Comparison of ENCODE assay signal across 8 cellular contexts in the genomic region with DNA sequence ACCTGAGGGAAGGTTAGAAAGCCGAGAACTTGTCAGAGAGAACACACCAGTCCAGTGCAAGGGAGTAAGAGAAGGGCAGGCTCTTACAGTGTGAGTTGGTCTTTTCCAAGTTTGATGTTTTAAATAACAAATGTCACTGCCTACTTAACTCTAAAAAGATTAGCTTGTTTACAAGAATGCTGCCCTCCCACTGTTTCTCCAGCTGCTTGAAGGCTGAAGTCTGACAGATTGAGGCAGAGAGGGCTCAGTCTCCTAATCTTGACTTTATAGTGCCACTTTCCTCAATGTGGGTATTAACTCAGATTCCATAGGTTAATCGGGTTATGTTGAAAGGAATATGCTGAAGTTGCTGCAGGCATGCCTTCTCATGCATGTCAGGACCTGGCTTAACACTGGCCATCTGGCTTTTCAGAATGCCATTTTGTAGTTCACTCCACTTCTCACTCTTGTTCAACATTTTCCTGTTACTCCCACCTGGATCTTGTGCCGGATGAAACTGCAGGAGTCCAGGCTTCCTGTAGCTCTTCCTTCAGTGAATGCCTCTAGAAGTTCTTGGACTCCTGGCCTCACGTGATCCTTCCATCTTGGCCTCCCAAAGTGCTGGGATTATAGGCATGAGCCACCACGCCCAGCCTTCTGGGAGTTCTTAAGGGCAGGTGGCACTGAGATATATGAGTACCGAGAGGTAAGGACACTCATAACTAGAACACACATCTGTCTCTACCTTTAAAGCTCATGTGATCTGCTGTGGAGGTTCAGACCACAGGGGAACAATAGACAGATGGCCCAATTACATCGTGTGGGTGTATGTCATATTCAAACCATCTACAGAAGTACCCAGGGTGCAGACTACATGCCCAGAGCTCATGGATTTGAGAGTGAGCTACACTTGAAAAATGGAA.
DNase-seq lines count a peak whose midpoint lies in the region; ATAC-seq, FAIRE-seq and TF ChIP-seq lines count a peak whose summit lies in the region.

No MANE protein-coding gene starts in this region.

- peak overlapping the region; percentile 70 for H3K4me2 ChIP-seq in GM12878 (ENCODE audit: control insufficient read depth, insufficient read depth)

- TF ChIP-seq POLR2A in GM12878 (IDR thresholded peaks at IDR 0.05; ENCODE audit: low read depth, low read length), result no peak

- intact Hi-C loops in GM12878 (cut with micrococcal nuclease; ENCODE audit: unreplicated experiment), result loop anchor here (1.0 to 2.0 kb wide), 4 partner anchors 11 to 210 kb away; no protein-coding TSS in a partner anchor

- SMC1A ChIA-PET in GM12878 (lab: Charles Lee; ENCODE audit: uncharacterized antibody, unreplicated experiment), result interaction anchor here (0.8 to 7.2 kb wide), 36 partner anchors 8 to 959 kb away, joined by 3 to 138 read pairs (median 6); no protein-coding TSS in a partner anchor

- WGBS in GM12878 (ENCODE audit: insufficient coverage, insufficient replicate concordance, low lambda C conversion rate, missing lambda C conversion rate), result 6% methylated on average over 7 of the region's 7 CpGs

- POLR2A ChIA-PET in GM10248 (lab: Yijun Ruan, JAX) (interaction anchor here (0.7 to 1.5 kb wide), 7 partner anchors 9 to 648 kb away, joined by 3 to 10 read pairs (median 4); no protein-coding TSS in a partner anchor), GM12878 (lab: Charles Lee) (interaction anchor here (0.6 to 2.9 kb wide), 26 partner anchors 9 to 390 kb away, joined by 3 to 12 read pairs (median 4); no protein-coding TSS in a partner anchor)

- FAIRE-seq in GM12878 (lab: Jason Lieb, UNC), result peak; percentile 38

- no peak for TF ChIP-seq CTCF in GM10248 (IDR thresholded peaks at IDR 0.05; ENCODE audit: control extremely low read depth, extremely low read depth, low read depth, missing control alignments)
- TF ChIP-seq CTCF in GM12878 (IDR thresholded peaks at IDR 0.05 in 2 of 3, conservative IDR thresholded peaks at IDR 0.05 in 1 of 3; ENCODE audit: control insufficient read depth in 2 of 3, extremely low read depth in 1 of 3, insufficient read depth in 1 of 3, low read depth in 3 of 3, low read length in 3 of 3), result no peak
- TF ChIP-seq CTCF in foreskin keratinocyte (conservative IDR thresholded peaks at IDR 0.05), result no peak

- TF ChIP-seq RAD21 in GM12878 (IDR thresholded peaks at IDR 0.05; ENCODE audit: insufficient read depth, low read depth, low read length), result no peak

- H3K27ac ChIP-seq in GM12878 (ENCODE audit: control insufficient read depth, insufficient read depth), result peak overlapping the region; percentile 96
- H3K27ac ChIP-seq in foreskin keratinocyte, result no peak overlapping the region

- H3K36me3 ChIP-seq in GM12878 (ENCODE audit: control insufficient read depth in 2 of 2, insufficient read depth in 2 of 2, low read length in 1 of 2), result no peaks in the 10 kb centered on the region

- H2AFZ ChIP-seq in GM12878 (ENCODE audit: control insufficient read depth, low read depth, low read length), result peak overlapping the region; percentile 46

- TF ChIP-seq EP300 in GM12878 (IDR thresholded peaks at IDR 0.05; ENCODE audit: borderline replicate concordance in 1 of 2, control insufficient read depth in 1 of 2, low read depth in 2 of 2, low read length in 2 of 2), result peak; percentile 98 to 100

- CTCF ChIA-PET in GM10248 (lab: Yijun Ruan, JAX) (interaction anchor here (0.8 to 3.1 kb wide), 11 partner anchors 9 to 795 kb away, joined by 3 to 15 read pairs (median 3); partner anchors contain the start of gene NR3C1), GM12878 (lab: Yijun Ruan, JAX) (interaction anchor here (0.8 to 4.9 kb wide), 16 partner anchors 10 to 948 kb away, joined by 3 to 31 read pairs (median 4); no protein-coding TSS in a partner anchor)

- DNase-seq in GM10248 (ENCODE audit: extremely low spot score) (peak; percentile 79), GM12878 (ENCODE audit: low read depth, low spot score) (peak; percentile 96), kidney tubule cell (ENCODE audit: low spot score) (no peak), foreskin keratinocyte (no peak), NCI-H1105 treated with DMSO at 0.1 percent for 48 hours (lab: John Stamatoyannopoulos, UW) (no peak), NCI-H748 treated with DMSO at 0.1 percent for 48 hours (lab: John Stamatoyannopoulos, UW) (no peak)

- TSS peak; percentile 87 for BruUV-seq in GM12878 (replicated peaks; lab: Mats Ljungman, UMichigan)

- H3K9me3 ChIP-seq in GM12878 (replicated peaks; ENCODE audit: control insufficient read depth, insufficient read depth, low read length), result peaks cover 3% of the 10 kb centered on the region; the same call in 2 of the 3 replicates

- ATAC-seq in GM19328 (IDR thresholded peaks at IDR 0.05; ENCODE audit: unreplicated experiment), result peak; percentile 75
- peak; percentile 78 for ATAC-seq in HG03095 (IDR thresholded peaks at IDR 0.05; ENCODE audit: unreplicated experiment)
- ATAC-seq in GM12878, result peak; percentile 74
- no peak for ATAC-seq in foreskin keratinocyte

- peak overlapping the region; percentile 69 for H3K9ac ChIP-seq in GM12878 (ENCODE audit: control insufficient read depth, insufficient read depth, low read length)

- H4K20me1 ChIP-seq in GM12878 (ENCODE audit: control insufficient read depth, insufficient read depth), result no peaks in the 10 kb centered on the region

- H3K4me1 ChIP-seq in GM12878 (ENCODE audit: control insufficient read depth, insufficient read depth, low read length) (peaks cover 61% of the 10 kb centered on the region), foreskin keratinocyte (no peaks in the 10 kb centered on the region)

- peaks cover 5% of the 10 kb centered on the region for H3K79me2 ChIP-seq in GM12878 (ENCODE audit: control insufficient read depth, insufficient read depth, low read length)

- RAD21 ChIA-PET in GM12878 (lab: Charles Lee; ENCODE audit: unreplicated experiment), result interaction anchor here (0.6 to 17.7 kb wide), 38 partner anchors 8 to 1172 kb away, joined by 3 to 337 read pairs (median 5); partner anchors contain the start of gene NR3C1

- in situ Hi-C loops in GM12878 (cut with MboI), result loop anchor here (5.0 to 10.0 kb wide), 2 partner anchors 187 to 385 kb away; partner anchors contain the start of gene NR3C1

- H3K27me3 ChIP-seq in GM12878 (replicated peaks in 1 of 2; ENCODE audit: control insufficient read depth in 2 of 2, insufficient read depth in 2 of 2, low read length in 1 of 2) (no peaks in the 10 kb centered on the region), foreskin keratinocyte (no peaks in the 10 kb centered on the region)

- H3K4me3 ChIP-seq in GM12878, result peak overlapping the region; percentile 14; the same call in 1 of the 2 replicates

TF ChIP-seq in GM12878, 131 proteins besides CTCF, POLR2A, EP300 and RAD21 (continues in another document):
- no peak for TF ChIP-seq SIN3A (IDR thresholded peaks at IDR 0.05; ENCODE audit: low read depth, low read length)
- TF ChIP-seq YBX1 (IDR thresholded peaks at IDR 0.05), result no peak
- no peak for TF ChIP-seq CHD4 (IDR thresholded peaks at IDR 0.05)
- no peak for TF ChIP-seq MYC (IDR thresholded peaks at IDR 0.05; ENCODE audit: insufficient read depth, insufficient read length, insufficient replicate concordance, low read length, severe bottlenecking)
- TF ChIP-seq TARDBP (IDR thresholded peaks at IDR 0.05; ENCODE audit: borderline replicate concordance), result peak; percentile 54; the same call in 1 of the 2 replicates
- peak; percentile 93 for TF ChIP-seq KLF5 (IDR thresholded peaks at IDR 0.05; ENCODE audit: partially characterized antibody)
- TF ChIP-seq ZNF217 (IDR thresholded peaks at IDR 0.05), result peak; percentile 87; the same call in 1 of the 2 replicates
- TF ChIP-seq KDM1A (IDR thresholded peaks at IDR 0.05; ENCODE audit: borderline replicate concordance), result no peak
- TF ChIP-seq, protein P1, sequence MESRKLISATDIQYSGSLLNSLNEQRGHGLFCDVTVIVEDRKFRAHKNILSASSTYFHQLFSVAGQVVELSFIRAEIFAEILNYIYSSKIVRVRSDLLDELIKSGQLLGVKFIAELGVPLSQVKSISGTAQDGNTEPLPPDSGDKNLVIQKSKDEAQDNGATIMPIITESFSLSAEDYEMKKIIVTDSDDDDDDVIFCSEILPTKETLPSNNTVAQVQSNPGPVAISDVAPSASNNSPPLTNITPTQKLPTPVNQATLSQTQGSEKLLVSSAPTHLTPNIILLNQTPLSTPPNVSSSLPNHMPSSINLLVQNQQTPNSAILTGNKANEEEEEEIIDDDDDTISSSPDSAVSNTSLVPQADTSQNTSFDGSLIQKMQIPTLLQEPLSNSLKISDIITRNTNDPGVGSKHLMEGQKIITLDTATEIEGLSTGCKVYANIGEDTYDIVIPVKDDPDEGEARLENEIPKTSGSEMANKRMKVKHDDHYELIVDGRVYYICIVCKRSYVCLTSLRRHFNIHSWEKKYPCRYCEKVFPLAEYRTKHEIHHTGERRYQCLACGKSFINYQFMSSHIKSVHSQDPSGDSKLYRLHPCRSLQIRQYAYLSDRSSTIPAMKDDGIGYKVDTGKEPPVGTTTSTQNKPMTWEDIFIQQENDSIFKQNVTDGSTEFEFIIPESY (IDR thresholded peaks at IDR 0.05), result no peak; the same call in 1 of the 2 replicates
- TF ChIP-seq, protein P2, sequence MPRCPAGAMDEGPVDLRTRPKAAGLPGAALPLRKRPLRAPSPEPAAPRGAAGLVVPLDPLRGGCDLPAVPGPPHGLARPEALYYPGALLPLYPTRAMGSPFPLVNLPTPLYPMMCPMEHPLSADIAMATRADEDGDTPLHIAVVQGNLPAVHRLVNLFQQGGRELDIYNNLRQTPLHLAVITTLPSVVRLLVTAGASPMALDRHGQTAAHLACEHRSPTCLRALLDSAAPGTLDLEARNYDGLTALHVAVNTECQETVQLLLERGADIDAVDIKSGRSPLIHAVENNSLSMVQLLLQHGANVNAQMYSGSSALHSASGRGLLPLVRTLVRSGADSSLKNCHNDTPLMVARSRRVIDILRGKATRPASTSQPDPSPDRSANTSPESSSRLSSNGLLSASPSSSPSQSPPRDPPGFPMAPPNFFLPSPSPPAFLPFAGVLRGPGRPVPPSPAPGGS (IDR thresholded peaks at IDR 0.05; ENCODE audit: borderline replicate concordance, insufficient read depth, low read depth, low read length, poor library complexity, severe bottlenecking), result peak; percentile 94
- no peak for TF ChIP-seq SREBF2 (IDR thresholded peaks at IDR 0.05; ENCODE audit: low read length)
- TF ChIP-seq LARP7 (IDR thresholded peaks at IDR 0.05), result 0 out of 2 replicates have a peak, but pooled peaks have one; percentile 7
- TF ChIP-seq TAF1 (IDR thresholded peaks at IDR 0.05; ENCODE audit: borderline replicate concordance, low read depth, low read length), result no peak
- TF ChIP-seq HDGF (IDR thresholded peaks at IDR 0.05), result no peak
- no peak for TF ChIP-seq NRF1 (conservative IDR thresholded peaks at IDR 0.05; ENCODE audit: low read depth, low read length)

Comparison
In these comparisons a context has a peak if more than half of its experiments do, and no peak if none do; other contexts are left out.
1. DNase-seq: peak in GM10248 (single experiment) and GM12878 (single experiment); none in kidney tubule cell (single experiment), foreskin keratinocyte (0 of 2), NCI-H1105 treated with DMSO at 0.1 percent for 48 hours (single experiment) and NCI-H748 treated with DMSO at 0.1 percent for 48 hours (single experiment).